In the genomic region with DNA sequence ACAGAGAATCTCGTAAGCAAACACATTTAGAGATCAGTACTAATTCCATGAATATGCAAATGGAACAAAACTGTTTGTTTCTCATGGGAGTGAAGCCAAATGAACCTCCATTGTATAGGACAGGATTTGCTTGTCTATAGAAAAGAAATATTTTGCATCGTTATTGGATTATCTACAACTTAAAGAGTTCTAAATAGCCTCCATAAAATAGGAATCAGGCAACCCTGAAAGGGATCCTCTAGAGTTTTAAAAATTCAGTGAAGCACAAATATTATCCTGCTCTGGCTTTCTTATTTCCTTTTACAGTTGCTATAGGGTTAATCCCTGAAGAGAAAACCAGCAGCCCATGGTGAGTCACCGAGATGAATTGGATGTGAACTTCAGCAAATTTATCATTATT, we compare ENCODE assay signal across 19 cellular contexts.
"Had no signal": no experiment of that assay in that cellular context is flagged by ENCODE, and none has a peak within 500 bp of the region (broad histone marks: within the 10 kb centered on the region; RNA-seq: fewer than 3 reads in every experiment).

No MANE protein-coding gene starts in this region.

- H3K4me3 ChIP-seq: MG63 had no signal

- ATAC-seq: activated T-cell treated with anti-CD3 and anti-CD28 coated beads, Interleukin-2, amount 50 U/mL, for 4 hours; T-helper 17 cell had no signal

- H3K36me3 ChIP-seq: MG63 had no signal

- H3K4me2 ChIP-seq: KMS-11 had no signal

- DNase-seq: activated CD4-positive, alpha-beta memory T cell treated with anti-CD3 and anti-CD28 coated beads for 36 hours; activated CD4-positive, alpha-beta T cell treated with anti-CD3 and anti-CD28 coated beads for 1 hour; activated CD4-positive, alpha-beta T cell treated with anti-CD3 and anti-CD28 coated beads, Interleukin-2, amount 10 ng/mL, durations not matched to agents 7 days and 5 days; activated CD8-positive, alpha-beta memory T cell treated with anti-CD3 and anti-CD28 coated beads for 24 hours; activated effector memory CD4-positive, alpha-beta T cell treated with anti-CD3 and anti-CD28 coated beads, Interleukin-2, amount 50 U/mL, for 16 hours; activated naive CD4-positive, alpha-beta T cell treated with Interleukin-2 at 50 U/mL for 16 hours; activated T-cell treated with anti-CD3 and anti-CD28 coated beads, Interleukin-2, amount 50 U/mL, for 4 hours; MG63; MV-4-11; NCI-H1105; NCI-H1436; NCI-H1694 treated with DMSO at 0.1 percent for 48 hours; NCI-H2029 treated with DMSO at 0.1 percent for 48 hours; NCI-H510A treated with DMSO at 0.1 percent for 48 hours; NCI-H748 treated with DMSO at 0.1 percent for 48 hours; SIG-M5; T-helper 17 cell; T-helper 9 cell had no signal

- H3K27me3 ChIP-seq: MG63 had no signal

- H3K9ac ChIP-seq: KMS-11 had no signal

- H3K27ac ChIP-seq: KMS-11 had no signal
